In genomic region chr15:95921404-95921803, GRCh38 we compare ENCODE assay signal across 8 cellular contexts.
"Had no signal": no experiment of that assay in that cellular context is flagged by ENCODE, and none has a peak within 500 bp of the region (broad histone marks: within the 10 kb centered on the region; RNA-seq: fewer than 3 reads in every experiment).

No MANE protein-coding gene starts in this region.

- H3K4me1 ChIP-seq: HAP-1 had no signal

- H3K4me3 Mint-ChIP-seq: HFFc6 had no signal

- H3K27ac ChIP-seq: GM23248, HL-60 had no signal

- ATAC-seq: HCT116 had no signal

- H3K27ac Mint-ChIP-seq: HFFc6 had no signal

- DNase-seq: GM23248, GOT3, H7, HFFc6, IMR-90 had no signal

- H3K9me3 Mint-ChIP-seq: HFFc6 had no signal

- H3K9ac ChIP-seq: GM23248 had no signal

- H3K9me3 ChIP-seq: HAP-1 had no signal

- H3K4me3 ChIP-seq: GM23248, HAP-1 had no signal

- H2AFZ ChIP-seq: GM23248 had no signal

- H3K36me3 ChIP-seq: HAP-1 had no signal
